ENCODE assay signal across 5 cellular contexts in the genomic region with DNA sequence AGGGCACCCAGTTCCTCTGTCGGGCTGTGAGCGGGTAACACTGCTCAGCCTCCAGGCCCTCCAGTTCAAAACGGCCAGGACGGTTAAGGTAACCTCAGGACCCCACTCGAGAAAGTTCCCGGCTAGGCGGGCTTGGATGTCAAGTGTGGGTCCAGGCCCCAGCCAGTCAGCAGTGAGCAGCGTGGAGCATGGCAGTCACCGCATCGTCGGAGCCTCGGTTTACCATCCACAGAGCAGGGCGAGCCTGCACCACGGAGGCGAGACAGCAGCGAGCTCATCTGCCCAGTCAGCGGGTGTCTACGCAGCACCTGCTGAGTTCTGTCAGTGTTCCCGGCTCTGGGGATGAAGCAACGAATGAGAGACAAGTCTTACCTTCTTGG.
"Had no signal": no experiment of that assay in that cellular context is flagged by ENCODE, and none has a peak within 500 bp of the region (broad histone marks: within the 10 kb centered on the region; RNA-seq: fewer than 3 reads in every experiment).

No MANE protein-coding gene starts in this region.

- DNase-seq: IMR-90, KBM-7, KG1 had no signal

- H3K27ac ChIP-seq: HL-60 had no signal

- H3K4me3 ChIP-seq: K562 had no signal
